ENCODE assay signal across 3 cellular contexts in the genomic region with DNA sequence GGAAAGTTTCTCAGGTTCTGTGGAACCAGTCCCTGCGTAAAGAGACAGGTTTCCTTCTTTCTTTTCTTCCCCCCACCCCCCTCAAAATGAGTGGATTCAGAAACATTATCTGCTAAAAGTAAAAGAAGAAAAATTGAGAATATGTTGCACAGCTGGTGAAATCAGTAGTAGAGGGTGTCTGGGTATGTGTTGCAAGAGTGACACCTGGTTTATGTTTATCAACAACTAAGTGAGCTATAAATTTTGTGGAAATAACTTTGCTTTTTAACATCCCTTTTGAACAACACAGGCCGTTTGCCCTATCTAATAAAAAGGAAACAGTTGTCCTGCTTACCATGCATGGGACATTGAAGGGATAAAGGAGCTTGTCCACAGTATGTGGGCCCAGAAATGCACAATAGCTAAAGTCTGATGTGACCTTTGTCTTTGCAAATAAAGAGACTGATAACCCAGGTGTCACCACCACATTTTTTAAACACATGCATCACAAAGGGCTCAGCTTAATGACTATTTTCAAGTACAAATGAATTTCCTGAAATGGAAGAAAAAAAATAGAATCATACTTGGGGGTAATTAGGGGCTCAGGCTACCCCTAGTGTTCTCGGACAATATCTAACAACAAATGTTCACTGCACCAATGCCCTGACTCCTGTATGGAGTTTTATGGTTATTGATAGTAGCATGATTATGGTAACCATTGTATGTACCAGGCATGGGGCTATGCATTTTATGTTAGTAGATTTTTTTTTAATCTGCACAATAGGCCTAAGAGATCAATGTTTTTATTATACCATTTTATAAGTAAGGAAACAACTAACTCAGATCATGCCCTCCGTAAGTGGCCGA.
TF ChIP-seq lines count a peak whose summit lies in the region.

No MANE protein-coding gene starts in this region.

TF ChIP-seq in HEK293, 187 proteins besides CTCF, POLR2A, EP300 and RAD21:
- TF ChIP-seq ZNF146 (tag by site-specific recombination; IDR thresholded peaks at IDR 0.05) (no peak), ZNF555 (tag by site-specific recombination; conservative IDR thresholded peaks at IDR 0.05) (no peak), ZNF37A (tag by site-specific recombination; IDR thresholded peaks at IDR 0.05) (no peak), FEZF1 (tag by site-specific recombination; IDR thresholded peaks at IDR 0.05) (peak; percentile 27; the same call in 1 of the 2 replicates), ZNF529 (tag by site-specific recombination; IDR thresholded peaks at IDR 0.05; ENCODE audit: insufficient replicate concordance) (no peak), ZNF366 (tag by site-specific recombination; conservative IDR thresholded peaks at IDR 0.05) (no peak)

TF ChIP-seq in WTC11, 78 proteins besides CTCF, POLR2A, EP300 and RAD21 (continues in another document):
- TF ChIP-seq ATF2 (CRISPR knock-in tag; IDR thresholded peaks at IDR 0.05; ENCODE audit: borderline replicate concordance, low read depth) (no peak), GRHL2 (CRISPR knock-in tag; IDR thresholded peaks at IDR 0.05; ENCODE audit: insufficient replicate concordance, severe bottlenecking) (no peak), ETV6 (CRISPR knock-in tag; IDR thresholded peaks at IDR 0.05) (no peak), ZNF121 (CRISPR knock-in tag; IDR thresholded peaks at IDR 0.05) (no peak), HMGXB4 (CRISPR knock-in tag; IDR thresholded peaks at IDR 0.05) (no peak), SOX15 (CRISPR knock-in tag; IDR thresholded peaks at IDR 0.05) (no peak), IRF2 (CRISPR knock-in tag; IDR thresholded peaks at IDR 0.05; ENCODE audit: borderline replicate concordance, low read depth) (no peak), CREB1 (CRISPR knock-in tag; IDR thresholded peaks at IDR 0.05) (no peak), TEAD1 (CRISPR knock-in tag; IDR thresholded peaks at IDR 0.05) (no peak)
- TF ChIP-seq, protein P1, sequence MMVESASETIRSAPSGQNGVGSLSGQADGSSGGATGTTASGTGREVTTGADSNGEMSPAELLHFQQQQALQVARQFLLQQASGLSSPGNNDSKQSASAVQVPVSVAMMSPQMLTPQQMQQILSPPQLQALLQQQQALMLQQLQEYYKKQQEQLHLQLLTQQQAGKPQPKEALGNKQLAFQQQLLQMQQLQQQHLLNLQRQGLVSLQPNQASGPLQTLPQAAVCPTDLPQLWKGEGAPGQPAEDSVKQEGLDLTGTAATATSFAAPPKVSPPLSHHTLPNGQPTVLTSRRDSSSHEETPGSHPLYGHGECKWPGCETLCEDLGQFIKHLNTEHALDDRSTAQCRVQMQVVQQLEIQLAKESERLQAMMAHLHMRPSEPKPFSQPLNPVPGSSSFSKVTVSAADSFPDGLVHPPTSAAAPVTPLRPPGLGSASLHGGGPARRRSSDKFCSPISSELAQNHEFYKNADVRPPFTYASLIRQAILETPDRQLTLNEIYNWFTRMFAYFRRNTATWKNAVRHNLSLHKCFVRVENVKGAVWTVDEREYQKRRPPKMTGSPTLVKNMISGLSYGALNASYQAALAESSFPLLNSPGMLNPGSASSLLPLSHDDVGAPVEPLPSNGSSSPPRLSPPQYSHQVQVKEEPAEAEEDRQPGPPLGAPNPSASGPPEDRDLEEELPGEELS (CRISPR knock-in tag; IDR thresholded peaks at IDR 0.05), result no peak
- TF ChIP-seq, protein P2, sequence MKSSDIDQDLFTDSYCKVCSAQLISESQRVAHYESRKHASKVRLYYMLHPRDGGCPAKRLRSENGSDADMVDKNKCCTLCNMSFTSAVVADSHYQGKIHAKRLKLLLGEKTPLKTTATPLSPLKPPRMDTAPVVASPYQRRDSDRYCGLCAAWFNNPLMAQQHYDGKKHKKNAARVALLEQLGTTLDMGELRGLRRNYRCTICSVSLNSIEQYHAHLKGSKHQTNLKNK (CRISPR knock-in tag; IDR thresholded peaks at IDR 0.05), result no peak
- TF ChIP-seq, protein P3, sequence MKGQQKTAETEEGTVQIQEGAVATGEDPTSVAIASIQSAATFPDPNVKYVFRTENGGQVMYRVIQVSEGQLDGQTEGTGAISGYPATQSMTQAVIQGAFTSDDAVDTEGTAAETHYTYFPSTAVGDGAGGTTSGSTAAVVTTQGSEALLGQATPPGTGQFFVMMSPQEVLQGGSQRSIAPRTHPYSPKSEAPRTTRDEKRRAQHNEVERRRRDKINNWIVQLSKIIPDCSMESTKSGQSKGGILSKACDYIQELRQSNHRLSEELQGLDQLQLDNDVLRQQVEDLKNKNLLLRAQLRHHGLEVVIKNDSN (CRISPR knock-in tag; IDR thresholded peaks at IDR 0.05), result no peak
- TF ChIP-seq, protein P4, sequence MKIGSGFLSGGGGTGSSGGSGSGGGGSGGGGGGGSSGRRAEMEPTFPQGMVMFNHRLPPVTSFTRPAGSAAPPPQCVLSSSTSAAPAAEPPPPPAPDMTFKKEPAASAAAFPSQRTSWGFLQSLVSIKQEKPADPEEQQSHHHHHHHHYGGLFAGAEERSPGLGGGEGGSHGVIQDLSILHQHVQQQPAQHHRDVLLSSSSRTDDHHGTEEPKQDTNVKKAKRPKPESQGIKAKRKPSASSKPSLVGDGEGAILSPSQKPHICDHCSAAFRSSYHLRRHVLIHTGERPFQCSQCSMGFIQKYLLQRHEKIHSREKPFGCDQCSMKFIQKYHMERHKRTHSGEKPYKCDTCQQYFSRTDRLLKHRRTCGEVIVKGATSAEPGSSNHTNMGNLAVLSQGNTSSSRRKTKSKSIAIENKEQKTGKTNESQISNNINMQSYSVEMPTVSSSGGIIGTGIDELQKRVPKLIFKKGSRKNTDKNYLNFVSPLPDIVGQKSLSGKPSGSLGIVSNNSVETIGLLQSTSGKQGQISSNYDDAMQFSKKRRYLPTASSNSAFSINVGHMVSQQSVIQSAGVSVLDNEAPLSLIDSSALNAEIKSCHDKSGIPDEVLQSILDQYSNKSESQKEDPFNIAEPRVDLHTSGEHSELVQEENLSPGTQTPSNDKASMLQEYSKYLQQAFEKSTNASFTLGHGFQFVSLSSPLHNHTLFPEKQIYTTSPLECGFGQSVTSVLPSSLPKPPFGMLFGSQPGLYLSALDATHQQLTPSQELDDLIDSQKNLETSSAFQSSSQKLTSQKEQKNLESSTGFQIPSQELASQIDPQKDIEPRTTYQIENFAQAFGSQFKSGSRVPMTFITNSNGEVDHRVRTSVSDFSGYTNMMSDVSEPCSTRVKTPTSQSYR (CRISPR knock-in tag; IDR thresholded peaks at IDR 0.05), result no peak

TF ChIP-seq in HepG2, 621 proteins besides CTCF, POLR2A, EP300 and RAD21 (continues in another document):
- no peak for TF ChIP-seq TCF7L2 (IDR thresholded peaks at IDR 0.05; ENCODE audit: low read depth, low read length)
- TF ChIP-seq DDIT3 (CRISPR knock-in tag; IDR thresholded peaks at IDR 0.05), result no peak
- TF ChIP-seq SNRNP70 (IDR thresholded peaks at IDR 0.05; ENCODE audit: low read depth, low read length), result no peak
- no peak for TF ChIP-seq ZNF501 (CRISPR knock-in tag; IDR thresholded peaks at IDR 0.05)
- TF ChIP-seq HNF4G (IDR thresholded peaks at IDR 0.05; ENCODE audit: borderline replicate concordance, low read depth, low read length), result peak; percentile 90
- TF ChIP-seq HNF4G (CRISPR knock-in tag; IDR thresholded peaks at IDR 0.05; ENCODE audit: borderline replicate concordance, low read depth), result peak; percentile 79
- TF ChIP-seq KMT2B (CRISPR knock-in tag; IDR thresholded peaks at IDR 0.05), result no peak
- TF ChIP-seq, protein P5, sequence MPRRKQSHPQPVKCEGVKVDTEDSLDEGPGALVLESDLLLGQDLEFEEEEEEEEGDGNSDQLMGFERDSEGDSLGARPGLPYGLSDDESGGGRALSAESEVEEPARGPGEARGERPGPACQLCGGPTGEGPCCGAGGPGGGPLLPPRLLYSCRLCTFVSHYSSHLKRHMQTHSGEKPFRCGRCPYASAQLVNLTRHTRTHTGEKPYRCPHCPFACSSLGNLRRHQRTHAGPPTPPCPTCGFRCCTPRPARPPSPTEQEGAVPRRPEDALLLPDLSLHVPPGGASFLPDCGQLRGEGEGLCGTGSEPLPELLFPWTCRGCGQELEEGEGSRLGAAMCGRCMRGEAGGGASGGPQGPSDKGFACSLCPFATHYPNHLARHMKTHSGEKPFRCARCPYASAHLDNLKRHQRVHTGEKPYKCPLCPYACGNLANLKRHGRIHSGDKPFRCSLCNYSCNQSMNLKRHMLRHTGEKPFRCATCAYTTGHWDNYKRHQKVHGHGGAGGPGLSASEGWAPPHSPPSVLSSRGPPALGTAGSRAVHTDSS (CRISPR knock-in tag; conservative IDR thresholded peaks at IDR 0.05), result no peak
- TF ChIP-seq ZNF350 (CRISPR knock-in tag; IDR thresholded peaks at IDR 0.05; ENCODE audit: borderline replicate concordance, low read depth), result no peak
- TF ChIP-seq TEAD2 (CRISPR knock-in tag; IDR thresholded peaks at IDR 0.05), result no peak
- TF ChIP-seq PAWR (CRISPR knock-in tag; IDR thresholded peaks at IDR 0.05; ENCODE audit: borderline replicate concordance), result no peak
- TF ChIP-seq PRMT3 (CRISPR knock-in tag; IDR thresholded peaks at IDR 0.05; ENCODE audit: borderline replicate concordance, low read depth), result no peak
- TF ChIP-seq LCORL (IDR thresholded peaks at IDR 0.05), result no peak
- peak; percentile 65; the same call in 1 of the 2 replicates for TF ChIP-seq LCORL (CRISPR knock-in tag; IDR thresholded peaks at IDR 0.05)
- no peak for TF ChIP-seq SIN3B (IDR thresholded peaks at IDR 0.05; ENCODE audit: low read length)
- no peak for TF ChIP-seq ZBTB14 (CRISPR knock-in tag; IDR thresholded peaks at IDR 0.05)
- TF ChIP-seq, protein P6, sequence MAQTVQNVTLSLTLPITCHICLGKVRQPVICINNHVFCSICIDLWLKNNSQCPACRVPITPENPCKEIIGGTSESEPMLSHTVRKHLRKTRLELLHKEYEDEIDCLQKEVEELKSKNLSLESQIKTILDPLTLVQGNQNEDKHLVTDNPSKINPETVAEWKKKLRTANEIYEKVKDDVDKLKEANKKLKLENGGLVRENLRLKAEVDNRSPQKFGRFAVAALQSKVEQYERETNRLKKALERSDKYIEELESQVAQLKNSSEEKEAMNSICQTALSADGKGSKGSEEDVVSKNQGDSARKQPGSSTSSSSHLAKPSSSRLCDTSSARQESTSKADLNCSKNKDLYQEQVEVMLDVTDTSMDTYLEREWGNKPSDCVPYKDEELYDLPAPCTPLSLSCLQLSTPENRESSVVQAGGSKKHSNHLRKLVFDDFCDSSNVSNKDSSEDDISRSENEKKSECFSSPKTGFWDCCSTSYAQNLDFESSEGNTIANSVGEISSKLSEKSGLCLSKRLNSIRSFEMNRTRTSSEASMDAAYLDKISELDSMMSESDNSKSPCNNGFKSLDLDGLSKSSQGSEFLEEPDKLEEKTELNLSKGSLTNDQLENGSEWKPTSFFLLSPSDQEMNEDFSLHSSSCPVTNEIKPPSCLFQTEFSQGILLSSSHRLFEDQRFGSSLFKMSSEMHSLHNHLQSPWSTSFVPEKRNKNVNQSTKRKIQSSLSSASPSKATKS (CRISPR knock-in tag; IDR thresholded peaks at IDR 0.05), result peak; percentile 27; the same call in 1 of the 2 replicates
- no peak for TF ChIP-seq SRSF4 (IDR thresholded peaks at IDR 0.05; ENCODE audit: low read depth, low read length, poor library complexity, severe bottlenecking)
- TF ChIP-seq, protein P4 (CRISPR knock-in tag; IDR thresholded peaks at IDR 0.05; ENCODE audit: borderline replicate concordance), result peak; percentile 44; the same call in 1 of the 2 replicates
- TF ChIP-seq HMGA1 (CRISPR knock-in tag; conservative IDR thresholded peaks at IDR 0.05), result no peak
- TF ChIP-seq ZNF33B (CRISPR knock-in tag; IDR thresholded peaks at IDR 0.05), result no peak
- no peak for TF ChIP-seq BHLHE40 (IDR thresholded peaks at IDR 0.05; ENCODE audit: low read length)
- no peak for TF ChIP-seq GTF2F1 (IDR thresholded peaks at IDR 0.05; ENCODE audit: low read length)
- no peak for TF ChIP-seq ESRRA (CRISPR knock-in tag; IDR thresholded peaks at IDR 0.05; ENCODE audit: low read depth)
- TF ChIP-seq ZBTB46 (CRISPR knock-in tag; IDR thresholded peaks at IDR 0.05; ENCODE audit: borderline replicate concordance), result no peak
- TF ChIP-seq SRSF9 (IDR thresholded peaks at IDR 0.05; ENCODE audit: borderline replicate concordance, insufficient read depth, low read depth, low read length, poor library complexity, severe bottlenecking), result no peak
